1 cellular context compared by ENCODE assay signal in genomic region chr3:15723624-15723884, GRCh38.
TF ChIP-seq lines count a peak whose summit lies in the region.

No MANE protein-coding gene starts in this region.

TF ChIP-seq in HepG2, 621 proteins besides CTCF, POLR2A, EP300 and RAD21 (continued from another document):
- TF ChIP-seq AFF4 (CRISPR knock-in tag; IDR thresholded peaks at IDR 0.05), result no peak
- no peak for TF ChIP-seq NR2C2 (CRISPR knock-in tag; IDR thresholded peaks at IDR 0.05; ENCODE audit: borderline replicate concordance)
- no peak for TF ChIP-seq PHF20 (CRISPR knock-in tag; IDR thresholded peaks at IDR 0.05)
- no peak for TF ChIP-seq ZSCAN5A (CRISPR knock-in tag; IDR thresholded peaks at IDR 0.05; ENCODE audit: borderline replicate concordance)
